In the genomic region with DNA sequence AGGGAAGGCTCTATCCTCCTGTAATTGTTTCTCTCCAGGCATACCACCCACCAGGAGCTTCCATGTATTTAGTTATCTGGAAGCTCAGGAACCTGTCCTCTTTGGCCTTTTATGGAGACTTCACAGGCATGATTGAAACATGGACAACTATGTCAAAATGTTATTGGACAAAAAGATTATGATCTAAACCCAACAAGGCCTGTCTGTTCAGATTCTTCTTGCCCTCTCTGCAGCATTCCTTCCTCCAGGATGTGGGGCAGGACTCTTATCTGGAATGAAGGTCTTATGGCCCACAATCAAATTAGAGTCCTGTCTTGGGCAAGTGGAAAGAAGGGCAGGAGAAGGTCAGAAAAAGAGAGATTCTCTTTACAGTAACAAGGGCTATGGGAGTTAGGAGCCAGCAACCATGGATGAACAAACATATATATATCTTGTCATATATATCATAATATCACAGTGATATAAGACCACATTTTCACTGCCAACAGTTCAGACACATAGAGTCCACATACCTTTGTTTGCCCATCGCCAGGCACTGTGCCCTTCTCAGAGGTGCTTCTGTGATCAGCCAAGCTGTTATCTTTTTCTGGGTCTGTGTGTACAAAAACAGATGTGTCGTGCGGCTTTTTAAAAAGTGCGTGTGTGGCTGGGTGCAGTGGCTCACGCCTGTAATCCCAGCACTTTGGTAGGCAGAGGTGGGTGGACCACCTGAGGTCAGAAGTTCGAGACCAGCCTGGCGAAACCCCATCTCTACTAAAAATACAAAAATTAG, we compare ENCODE assay signal across 15 cellular contexts. TPM values are rescaled to one million over a fixed set of nuclear protein-coding genes. Genes with fewer than 3 reads are reported as not detected.
"Had no signal": no experiment of that assay in that cellular context is flagged by ENCODE, and none has a peak within 500 bp of the region (broad histone marks: within the 10 kb centered on the region; RNA-seq: fewer than 3 reads in every experiment).

No MANE protein-coding gene starts in this region.

- DNase-seq: activated B cell treated with CpG ODN at 0.5 μM for 24 hours; activated CD4-positive, alpha-beta T cell treated with anti-CD3 and anti-CD28 coated beads, Interleukin-2, amount 10 ng/mL, durations not matched to agents 24 days and 14 days; activated naive CD4-positive, alpha-beta T cell treated with anti-CD3 and anti-CD28 coated beads, Interleukin-2, amount 10 ng/mL, durations not matched to agents 7 days and 5 days; caudate nucleus; hippocampal formation; kidney; mesendoderm; nephron progenitor cell; occipital lobe; right lobe of liver; stimulated activated naive CD8-positive, alpha-beta T cell treated with anti-CD3 and anti-CD28 coated beads, Interleukin-15, amount 100 ng/mL, for 72 hours; T-helper 2 cell had no signal

- H3K9me3 ChIP-seq: prostate gland, right lobe of liver had no signal

- H3K9me3 Mint-ChIP-seq: activated B cell treated with CpG ODN at 0.5 μM for 24 hours; activated CD4-positive, alpha-beta T cell treated with anti-CD3 and anti-CD28 coated beads, Interleukin-2, amount 10 ng/mL, durations not matched to agents 24 days and 14 days; activated naive CD4-positive, alpha-beta T cell treated with anti-CD3 and anti-CD28 coated beads, Interleukin-2, amount 10 ng/mL, durations not matched to agents 7 days and 5 days; nephron progenitor cell; stimulated activated naive CD8-positive, alpha-beta T cell treated with anti-CD3 and anti-CD28 coated beads, Interleukin-15, amount 100 ng/mL, for 72 hours had no signal

- H3K27me3 Mint-ChIP-seq: activated B cell treated with CpG ODN at 0.5 μM for 24 hours; activated CD4-positive, alpha-beta T cell treated with anti-CD3 and anti-CD28 coated beads, Interleukin-2, amount 10 ng/mL, durations not matched to agents 24 days and 14 days; activated naive CD4-positive, alpha-beta T cell treated with anti-CD3 and anti-CD28 coated beads, Interleukin-2, amount 10 ng/mL, durations not matched to agents 7 days and 5 days; stimulated activated naive CD8-positive, alpha-beta T cell treated with anti-CD3 and anti-CD28 coated beads, Interleukin-15, amount 100 ng/mL, for 72 hours had no signal

- H3K4me3 Mint-ChIP-seq: activated B cell treated with CpG ODN at 0.5 μM for 24 hours; activated CD4-positive, alpha-beta T cell treated with anti-CD3 and anti-CD28 coated beads, Interleukin-2, amount 10 ng/mL, durations not matched to agents 24 days and 14 days; activated naive CD4-positive, alpha-beta T cell treated with anti-CD3 and anti-CD28 coated beads, Interleukin-2, amount 10 ng/mL, durations not matched to agents 7 days and 5 days; nephron progenitor cell; stimulated activated naive CD8-positive, alpha-beta T cell treated with anti-CD3 and anti-CD28 coated beads, Interleukin-15, amount 100 ng/mL, for 72 hours had no signal

- ATAC-seq: esophagus mucosa; stimulated activated naive CD8-positive, alpha-beta T cell treated with anti-CD3 and anti-CD28 coated beads, Interleukin-15, amount 100 ng/mL, for 72 hours had no signal

- H3K27ac Mint-ChIP-seq: activated B cell treated with CpG ODN at 0.5 μM for 24 hours; activated CD4-positive, alpha-beta T cell treated with anti-CD3 and anti-CD28 coated beads, Interleukin-2, amount 10 ng/mL, durations not matched to agents 24 days and 14 days; activated naive CD4-positive, alpha-beta T cell treated with anti-CD3 and anti-CD28 coated beads, Interleukin-2, amount 10 ng/mL, durations not matched to agents 7 days and 5 days; nephron progenitor cell had no signal

- H3K27ac ChIP-seq: prostate gland, right lobe of liver had no signal

- H3K4me3 ChIP-seq: prostate gland, right lobe of liver, smooth muscle cell had no signal

- H3K4me2 ChIP-seq: smooth muscle cell had no signal

- H3K4me1 ChIP-seq: prostate gland, right lobe of liver had no signal

- H3K27me3 ChIP-seq: right lobe of liver had no signal

- H3K36me3 ChIP-seq: prostate gland had no signal

RNA-seq across cellular contexts. Expression of a gene that starts 42.5 kb away (rescaled TPM):
- total RNA-seq: occipital lobe had no signal
